13 cellular contexts compared by ENCODE assay signal in genomic region chr1:24107462-24108225, GRCh38. TPM values are rescaled to one million over a fixed set of nuclear protein-coding genes. Genes with fewer than 3 reads are reported as not detected.
DNase-seq lines count a peak whose midpoint lies in the region; TF ChIP-seq lines count a peak whose summit lies in the region.
"Had no signal": no experiment of that assay in that cellular context is flagged by ENCODE, and none has a peak within 500 bp of the region (broad histone marks: within the 10 kb centered on the region; RNA-seq: fewer than 3 reads in every experiment).

No MANE protein-coding gene starts in this region.

- TF ChIP-seq CTCF in RWPE1 (conservative IDR thresholded peaks at IDR 0.05; ENCODE audit: low read depth) (no peak), fibroblast of mammary gland (conservative IDR thresholded peaks at IDR 0.05; ENCODE audit: control insufficient read depth, insufficient read depth, low read depth, low read length) (no peak)

- H3K4me3 ChIP-seq in fibroblast of mammary gland (ENCODE audit: control insufficient read depth, low read depth, low read length) = no peak overlapping the region
- no peak overlapping the region for H3K4me3 ChIP-seq in effector memory CD4-positive, alpha-beta T cell (ENCODE audit: insufficient read depth, low read depth, low read length, poor library complexity, severe bottlenecking)
- H3K4me3 ChIP-seq: upper lobe of right lung had no signal

- H3K9me3 Mint-ChIP-seq in activated T-cell treated with anti-CD3 and anti-CD28 coated beads, Interleukin-2, amount 50 U/mL, for 24 hours = no peaks in the 10 kb centered on the region
- H3K9me3 Mint-ChIP-seq: nephron progenitor cell had no signal

- H3K27me3 ChIP-seq in effector memory CD4-positive, alpha-beta T cell (replicated peaks; ENCODE audit: control insufficient read depth, insufficient read depth, low read length, poor library complexity, severe bottlenecking) = no peaks in the 10 kb centered on the region
- H3K27me3 ChIP-seq: upper lobe of right lung had no signal

- H3K36me3 ChIP-seq in effector memory CD4-positive, alpha-beta T cell (ENCODE audit: control insufficient read depth, insufficient read depth, low read length) = no peaks in the 10 kb centered on the region
- H3K36me3 ChIP-seq: upper lobe of right lung had no signal

- no peaks in the 10 kb centered on the region for H3K36me3 Mint-ChIP-seq in activated T-cell treated with anti-CD3 and anti-CD28 coated beads, Interleukin-2, amount 50 U/mL, for 24 hours (ENCODE audit: low read depth)

- no peaks in the 10 kb centered on the region for H3K9me3 ChIP-seq in effector memory CD4-positive, alpha-beta T cell (ENCODE audit: control insufficient read depth, low read length)
- H3K9me3 ChIP-seq: upper lobe of right lung had no signal

- H3K27me3 Mint-ChIP-seq in activated T-cell treated with anti-CD3 and anti-CD28 coated beads, Interleukin-2, amount 50 U/mL, for 24 hours = peaks cover 11% of the 10 kb centered on the region

- no peak overlapping the region for H3K4me3 Mint-ChIP-seq in activated T-cell treated with anti-CD3 and anti-CD28 coated beads, Interleukin-2, amount 50 U/mL, for 24 hours
- H3K4me3 Mint-ChIP-seq: nephron progenitor cell had no signal

- POLR2A ChIA-PET in RWPE1 (lab: Yijun Ruan, JAX; ENCODE audit: low non-redundant PET) = no interaction called here

- H3K4me1 Mint-ChIP-seq in activated T-cell treated with anti-CD3 and anti-CD28 coated beads, Interleukin-2, amount 50 U/mL, for 24 hours (ENCODE audit: low read depth) = peaks cover 5% of the 10 kb centered on the region

- H3K27ac Mint-ChIP-seq in activated T-cell treated with anti-CD3 and anti-CD28 coated beads, Interleukin-2, amount 50 U/mL, for 24 hours = no peak overlapping the region
- H3K27ac Mint-ChIP-seq: nephron progenitor cell had no signal

- peak overlapping the region; percentile 92 for H3K27ac ChIP-seq in RWPE1
- H3K27ac ChIP-seq in effector memory CD4-positive, alpha-beta T cell (ENCODE audit: insufficient read depth, low read length, poor library complexity, severe bottlenecking) = no peak overlapping the region
- H3K27ac ChIP-seq: upper lobe of right lung had no signal

- intact Hi-C loops in posterior vena cava (cut with DNase I) = no loop called here

- DNase-seq in GM03348 (ENCODE audit: low spot score) (peak; percentile 45), RWPE1 (ENCODE audit: low spot score) (no peak), fibroblast of mammary gland (ENCODE audit: low read depth) (peak; percentile 80), posterior vena cava (ENCODE audit: low spot score) (peak; percentile 66), SIG-M5 treated with dmso at 0.1 percent for 504 hours (lab: John Stamatoyannopoulos, UW; ENCODE audit: unreplicated experiment) (no peak)
- no peak for DNase-seq in activated T-cell treated with anti-CD3 and anti-CD28 coated beads, Interleukin-2, amount 50 U/mL, for 24 hours
- DNase-seq in effector memory CD4-positive, alpha-beta T cell = no peak
- no peak for DNase-seq in activated effector memory CD4-positive, alpha-beta T cell treated with anti-CD3 and anti-CD28 coated beads, Interleukin-2, amount 50 U/mL, for 16 hours
- DNase-seq: activated T-cell treated with anti-CD3 and anti-CD28 coated beads, Interleukin-2, amount 50 U/mL, for 1 hour; DMS79; NCI-H1105 treated with DMSO at 0.1 percent for 48 hours; nephron progenitor cell had no signal

- CTCF ChIA-PET in RWPE1 (lab: Yijun Ruan, JAX) = no interaction called here

- H3K4me1 ChIP-seq in effector memory CD4-positive, alpha-beta T cell (ENCODE audit: control insufficient read depth, insufficient read depth, low read length, poor library complexity, severe bottlenecking) = peaks cover 4% of the 10 kb centered on the region

RNA-seq across cellular contexts. Expression of gene MYOM3, which starts 4.3 kb away (rescaled TPM):
- total RNA-seq in posterior vena cava = 1 to 10 TPM in 1 of 2 donors, under 1 TPM in 1; 0.83 to 1.2 TPM

RNA-seq across cellular contexts. Expression of gene IL22RA1, which starts 35.3 kb away (rescaled TPM):
- under 1 TPM in 1 of 2 donors, not detected in 1; 0.10 TPM for total RNA-seq in posterior vena cava

Comparison
In these comparisons a context has a peak if more than half of its experiments do, and no peak if none do; other contexts are left out.
1. DNase-seq: peak in GM03348 (single experiment), fibroblast of mammary gland (single experiment) and posterior vena cava (single experiment); none in RWPE1 (single experiment), activated T-cell treated with anti-CD3 and anti-CD28 coated beads, Interleukin-2, amount 50 U/mL, for 24 hours (single experiment), effector memory CD4-positive, alpha-beta T cell (0 of 3), activated effector memory CD4-positive, alpha-beta T cell treated with anti-CD3 and anti-CD28 coated beads, Interleukin-2, amount 50 U/mL, for 16 hours (single experiment) and SIG-M5 treated with dmso at 0.1 percent for 504 hours (single experiment).